ENCODE assay signal across 20 cellular contexts in the genomic region with DNA sequence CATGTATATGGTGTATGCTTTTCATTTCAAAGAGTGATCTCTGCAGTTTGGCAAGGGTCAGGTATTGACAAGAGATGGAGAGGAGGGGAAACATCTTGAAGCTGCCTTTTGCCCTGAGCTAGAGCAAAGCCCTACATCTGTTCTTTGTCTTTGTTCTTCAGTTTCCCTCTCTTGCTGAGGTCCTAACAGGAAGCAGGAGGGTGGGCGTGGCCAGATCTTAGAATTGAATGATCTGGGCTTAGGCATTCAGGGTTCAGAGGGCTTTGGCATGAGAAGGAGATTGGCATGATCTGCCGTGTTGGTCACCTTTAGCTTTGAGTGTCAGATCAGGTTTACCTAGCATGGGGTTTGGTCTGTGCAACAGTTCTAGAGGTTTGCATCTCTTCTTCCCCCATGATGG. TPM values are rescaled to one million over a fixed set of nuclear protein-coding genes. Genes with fewer than 3 reads are reported as not detected.
"Had no signal": no experiment of that assay in that cellular context is flagged by ENCODE, and none has a peak within 500 bp of the region (broad histone marks: within the 10 kb centered on the region; RNA-seq: fewer than 3 reads in every experiment).

No MANE protein-coding gene starts in this region.

- DNase-seq: activated B cell treated with CpG ODN at 0.5 μM for 24 hours; activated CD4-positive, alpha-beta T cell treated with anti-CD3 and anti-CD28 coated beads for 36 hours; activated CD4-positive, alpha-beta T cell treated with anti-CD3 and anti-CD28 coated beads, Interleukin-2, amount 50 U/mL, for 4 hours; activated effector memory CD4-positive, alpha-beta T cell treated with Interleukin-2 at 50 U/mL for 16 hours; activated naive CD4-positive, alpha-beta T cell treated with anti-CD3 and anti-CD28 coated beads, Interleukin-2, amount 10 ng/mL, durations not matched to agents 7 days and 5 days; activated T-cell treated with anti-CD3 and anti-CD28 coated beads, Interleukin-2, amount 50 U/mL, for 72 hours; amygdala; cerebellar nuclear complex; cortex of kidney; heart right ventricle; islet precursor cell; lower lobe of right lung; mesendoderm; naive thymus-derived CD4-positive, alpha-beta T cell; occipital lobe; sigmoid colon; stimulated activated CD4-positive, alpha-beta T cell treated with anti-CD3 and anti-CD28 coated beads, Interleukin-4, amount 100 ng/mL, for 1 hour; stimulated activated naive CD4-positive, alpha-beta T cell treated with Interleukin-2 at 50 U/mL for 16 hours; T-helper 1 cell had no signal

- H3K4me3 Mint-ChIP-seq: activated B cell treated with CpG ODN at 0.5 μM for 24 hours; activated CD4-positive, alpha-beta T cell treated with anti-CD3 and anti-CD28 coated beads for 36 hours; activated naive CD4-positive, alpha-beta T cell treated with anti-CD3 and anti-CD28 coated beads, Interleukin-2, amount 10 ng/mL, durations not matched to agents 7 days and 5 days; activated T-cell treated with anti-CD3 and anti-CD28 coated beads, Interleukin-2, amount 50 U/mL, for 72 hours; naive thymus-derived CD4-positive, alpha-beta T cell; neural crest cell had no signal

- H3K4me1 Mint-ChIP-seq: activated B cell treated with CpG ODN at 0.5 μM for 24 hours; activated CD4-positive, alpha-beta T cell treated with anti-CD3 and anti-CD28 coated beads for 36 hours; activated naive CD4-positive, alpha-beta T cell treated with anti-CD3 and anti-CD28 coated beads, Interleukin-2, amount 10 ng/mL, durations not matched to agents 7 days and 5 days; neural crest cell had no signal

- H3K36me3 ChIP-seq: heart right ventricle, lower lobe of right lung, sigmoid colon had no signal

- H3K9me3 Mint-ChIP-seq: activated naive CD4-positive, alpha-beta T cell treated with anti-CD3 and anti-CD28 coated beads, Interleukin-2, amount 10 ng/mL, durations not matched to agents 7 days and 5 days had no signal

- H3K36me3 Mint-ChIP-seq: activated naive CD4-positive, alpha-beta T cell treated with anti-CD3 and anti-CD28 coated beads, Interleukin-2, amount 10 ng/mL, durations not matched to agents 7 days and 5 days; naive thymus-derived CD4-positive, alpha-beta T cell had no signal

- H3K27me3 Mint-ChIP-seq: activated B cell treated with CpG ODN at 0.5 μM for 24 hours; activated naive CD4-positive, alpha-beta T cell treated with anti-CD3 and anti-CD28 coated beads, Interleukin-2, amount 10 ng/mL, durations not matched to agents 7 days and 5 days had no signal

- H3K4me3 ChIP-seq: heart right ventricle, lower lobe of right lung, sigmoid colon had no signal

- ATAC-seq: activated CD4-positive, alpha-beta T cell treated with anti-CD3 and anti-CD28 coated beads for 36 hours; activated T-cell treated with anti-CD3 and anti-CD28 coated beads, Interleukin-2, amount 50 U/mL, for 72 hours; heart right ventricle; lower lobe of right lung; naive thymus-derived CD4-positive, alpha-beta T cell had no signal

- H3K27ac ChIP-seq: heart right ventricle, lower lobe of right lung, sigmoid colon had no signal

- H3K9me3 ChIP-seq: lower lobe of right lung, sigmoid colon had no signal

- H3K27me3 ChIP-seq: heart right ventricle, sigmoid colon had no signal

- H3K27ac Mint-ChIP-seq: activated B cell treated with CpG ODN at 0.5 μM for 24 hours; activated CD4-positive, alpha-beta T cell treated with anti-CD3 and anti-CD28 coated beads for 36 hours; activated naive CD4-positive, alpha-beta T cell treated with anti-CD3 and anti-CD28 coated beads, Interleukin-2, amount 10 ng/mL, durations not matched to agents 7 days and 5 days; activated T-cell treated with anti-CD3 and anti-CD28 coated beads, Interleukin-2, amount 50 U/mL, for 72 hours; naive thymus-derived CD4-positive, alpha-beta T cell had no signal

RNA-seq across cellular contexts. Expression of a gene that starts 41.3 kb away (rescaled TPM):
- total RNA-seq: activated B cell treated with CpG ODN at 0.5 μM for 24 hours; activated CD4-positive, alpha-beta T cell treated with anti-CD3 and anti-CD28 coated beads for 36 hours; activated T-cell treated with anti-CD3 and anti-CD28 coated beads, Interleukin-2, amount 50 U/mL, for 72 hours had no signal
